Comparison of ENCODE assay signal across 13 cellular contexts in the genomic region with DNA sequence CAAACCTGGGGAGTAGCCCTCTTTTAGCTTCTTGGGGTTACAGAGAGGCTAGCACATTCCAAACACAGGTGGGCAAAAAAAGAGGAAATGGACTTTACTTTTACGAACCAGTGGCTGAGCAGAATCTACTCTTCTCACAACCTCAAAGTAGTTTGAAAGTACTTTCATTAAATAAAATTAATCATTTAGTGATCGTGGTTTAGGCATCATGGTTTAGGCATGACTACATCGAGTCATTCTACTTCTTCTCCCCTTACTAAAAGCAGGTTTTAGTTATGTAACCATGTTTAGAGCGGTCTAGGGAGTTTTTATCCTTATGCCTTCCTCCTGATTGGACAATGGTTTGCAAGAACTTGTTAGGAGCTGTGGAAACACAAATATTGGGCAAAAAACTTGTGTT. TPM values are rescaled to one million over a fixed set of nuclear protein-coding genes. Genes with fewer than 3 reads are reported as not detected.
DNase-seq lines count a peak whose midpoint lies in the region; ATAC-seq and TF ChIP-seq lines count a peak whose summit lies in the region.
"Had no signal": no experiment of that assay in that cellular context is flagged by ENCODE, and none has a peak within 500 bp of the region (broad histone marks: within the 10 kb centered on the region; RNA-seq: fewer than 3 reads in every experiment).

No MANE protein-coding gene starts in this region.

- intact Hi-C loops in stomach (cut with DNase I; ENCODE audit: low total_unique reads), result no loop called here
- intact Hi-C loops in activated T-helper 1 cell treated with anti-CD3 and anti-CD28 coated beads, Interleukin-12 subunit alpha, Interleukin-12 subunit beta, Interleukin-2, Interleukin-4 antibody, amounts not matched to agents 30 ng/mL and 10 ng/mL and 1 ng/mL, durations not matched to agents 14 hours and 24 hours and 36 hours (cut with micrococcal nuclease), result no loop called here

- H3K27ac ChIP-seq in stomach, result no peak overlapping the region

- no peaks in the 10 kb centered on the region for H3K36me3 Mint-ChIP-seq in activated T-cell treated with anti-CD3 and anti-CD28 coated beads, Interleukin-2, amount 50 U/mL, for 24 hours (ENCODE audit: low read depth)
- peaks cover 1% of the 10 kb centered on the region for H3K36me3 Mint-ChIP-seq in activated T-helper 1 cell treated with anti-CD3 and anti-CD28 coated beads, Interleukin-12 subunit alpha, Interleukin-12 subunit beta, Interleukin-2, Interleukin-4 antibody, amounts not matched to agents 30 ng/mL and 10 ng/mL and 1 ng/mL, durations not matched to agents 14 hours and 24 hours and 36 hours (ENCODE audit: low read depth)
- H3K36me3 Mint-ChIP-seq: activated CD4-positive, alpha-beta memory T cell treated with anti-CD3 and anti-CD28 coated beads for 36 hours had no signal

- no peak overlapping the region for H3K4me3 Mint-ChIP-seq in activated T-cell treated with anti-CD3 and anti-CD28 coated beads, Interleukin-2, amount 50 U/mL, for 24 hours
- no peak overlapping the region for H3K4me3 Mint-ChIP-seq in activated T-helper 1 cell treated with anti-CD3 and anti-CD28 coated beads, Interleukin-12 subunit alpha, Interleukin-12 subunit beta, Interleukin-2, Interleukin-4 antibody, amounts not matched to agents 30 ng/mL and 10 ng/mL and 1 ng/mL, durations not matched to agents 14 hours and 24 hours and 36 hours
- H3K4me3 Mint-ChIP-seq: activated CD4-positive, alpha-beta memory T cell treated with anti-CD3 and anti-CD28 coated beads for 36 hours had no signal

- H3K9me3 ChIP-seq in stomach, result no peaks in the 10 kb centered on the region

- H3K4me3 ChIP-seq in H7 (ENCODE audit: insufficient read depth, low read depth, low read length) (no peak overlapping the region), stomach (no peak overlapping the region)

- ATAC-seq in GM21381 (IDR thresholded peaks at IDR 0.05; ENCODE audit: unreplicated experiment), result peak; percentile 48

- no peak for TF ChIP-seq POLR2A in stomach (IDR thresholded peaks at IDR 0.05)

- no peaks in the 10 kb centered on the region for H3K36me3 ChIP-seq in H7 (replicated peaks; ENCODE audit: control insufficient read depth, insufficient read depth, low read length)
- no peaks in the 10 kb centered on the region for H3K36me3 ChIP-seq in stomach

- WGBS in stomach, 5 donors, result 63 to 72% (median 67%) methylated on average over 4 of the region's 4 CpGs

- H3K27me3 ChIP-seq in H7 (ENCODE audit: control insufficient read depth, insufficient read depth, low read length) (peaks cover 51% of the 10 kb centered on the region), stomach (peaks cover 21 to 73% (median 47%) of the 10 kb centered on the region in 3 donors)

- H3K9me3 Mint-ChIP-seq in activated T-cell treated with anti-CD3 and anti-CD28 coated beads, Interleukin-2, amount 50 U/mL, for 24 hours, result no peaks in the 10 kb centered on the region
- H3K9me3 Mint-ChIP-seq in activated T-helper 1 cell treated with anti-CD3 and anti-CD28 coated beads, Interleukin-12 subunit alpha, Interleukin-12 subunit beta, Interleukin-2, Interleukin-4 antibody, amounts not matched to agents 30 ng/mL and 10 ng/mL and 1 ng/mL, durations not matched to agents 14 hours and 24 hours and 36 hours, result no peaks in the 10 kb centered on the region
- H3K9me3 Mint-ChIP-seq: activated CD4-positive, alpha-beta memory T cell treated with anti-CD3 and anti-CD28 coated beads for 36 hours; activated T-helper 2 cell treated with anti-CD3 and anti-CD28 coated beads, Interferon-gamma antibody, Interleukin-2, Interleukin-4, amounts not matched to agents 10 μg/mL and 5 μg/mL and 100 μg/mL, durations not matched to agents 14 hours and 24 hours and 36 hours had no signal

- H3K4me1 Mint-ChIP-seq in activated T-cell treated with anti-CD3 and anti-CD28 coated beads, Interleukin-2, amount 50 U/mL, for 24 hours (ENCODE audit: low read depth), result peaks cover 22% of the 10 kb centered on the region
- H3K4me1 Mint-ChIP-seq in activated T-helper 1 cell treated with anti-CD3 and anti-CD28 coated beads, Interleukin-12 subunit alpha, Interleukin-12 subunit beta, Interleukin-2, Interleukin-4 antibody, amounts not matched to agents 30 ng/mL and 10 ng/mL and 1 ng/mL, durations not matched to agents 14 hours and 24 hours and 36 hours (ENCODE audit: low read depth), result peaks cover 7% of the 10 kb centered on the region

- no peak overlapping the region for H3K27ac Mint-ChIP-seq in activated T-cell treated with anti-CD3 and anti-CD28 coated beads, Interleukin-2, amount 50 U/mL, for 24 hours
- H3K27ac Mint-ChIP-seq in activated T-helper 1 cell treated with anti-CD3 and anti-CD28 coated beads, Interleukin-12 subunit alpha, Interleukin-12 subunit beta, Interleukin-2, Interleukin-4 antibody, amounts not matched to agents 30 ng/mL and 10 ng/mL and 1 ng/mL, durations not matched to agents 14 hours and 24 hours and 36 hours, result no peak overlapping the region
- H3K27ac Mint-ChIP-seq: activated CD4-positive, alpha-beta memory T cell treated with anti-CD3 and anti-CD28 coated beads for 36 hours; activated T-helper 2 cell treated with anti-CD3 and anti-CD28 coated beads, Interferon-gamma antibody, Interleukin-2, Interleukin-4, amounts not matched to agents 10 μg/mL and 5 μg/mL and 100 μg/mL, durations not matched to agents 14 hours and 24 hours and 36 hours had no signal

- peaks cover 76% of the 10 kb centered on the region for H3K27me3 Mint-ChIP-seq in activated T-cell treated with anti-CD3 and anti-CD28 coated beads, Interleukin-2, amount 50 U/mL, for 24 hours
- H3K27me3 Mint-ChIP-seq in activated T-helper 1 cell treated with anti-CD3 and anti-CD28 coated beads, Interleukin-12 subunit alpha, Interleukin-12 subunit beta, Interleukin-2, Interleukin-4 antibody, amounts not matched to agents 30 ng/mL and 10 ng/mL and 1 ng/mL, durations not matched to agents 14 hours and 24 hours and 36 hours (ENCODE audit: insufficient read depth), result peaks cover 60% of the 10 kb centered on the region

- in situ Hi-C loops in Caki2 (cut with HindIII; ENCODE audit: low pct_unique_long_range_greater_than_20kb, low sequenced_read_pairs), result no loop called here

- H3K4me1 ChIP-seq in stomach, result peaks cover 26 to 36% (median 28%) of the 10 kb centered on the region in 4 donors

- DNase-seq in Caki2 (ENCODE audit: low read depth) (peak; percentile 46), LHCN-M2 (ENCODE audit: low read depth) (peak; percentile 42), glomerular visceral epithelial cell (ENCODE audit: extremely low spot score) (peak; percentile 83), H7 (no peak), stomach (no peak)
- no peak for DNase-seq in activated T-cell treated with anti-CD3 and anti-CD28 coated beads, Interleukin-2, amount 50 U/mL, for 24 hours
- no peak for DNase-seq in activated T-helper 1 cell treated with anti-CD3 and anti-CD28 coated beads, Interleukin-12 subunit alpha, Interleukin-12 subunit beta, Interleukin-2, Interleukin-4 antibody, amounts not matched to agents 30 ng/mL and 10 ng/mL and 1 ng/mL, durations not matched to agents 14 hours and 24 hours and 36 hours (ENCODE audit: low spot score)
- DNase-seq: activated CD4-positive, alpha-beta memory T cell treated with anti-CD3 and anti-CD28 coated beads for 36 hours; DMS 273 treated with DMSO at 0.1 percent for 48 hours; MM.1S; NK-92 treated with Interleukin-12 subunit alpha and Interleukin-12 subunit beta, amount 100 ng/mL, for 24 hours had no signal

- TF ChIP-seq EP300 in stomach (IDR thresholded peaks at IDR 0.05), result no peak

- TF ChIP-seq CTCF in stomach (IDR thresholded peaks at IDR 0.05), result no peak

RNA-seq across cellular contexts. Expression of a gene that starts 2.5 kb away (rescaled TPM):
- total RNA-seq in Caki2 (2014; rRNA removed; shearing (Covaris generic); ENCODE audit: low replicate concordance), result not detected in 2 replicates
- total RNA-seq in LHCN-M2 (2014; rRNA removed) (123 and 138 TPM in 2 replicates), stomach (10 to 100 TPM in 3 of 5 donors, 1 to 10 TPM in 2; 5.3 to 50.0 (median 13.0) TPM)
- 829 TPM for polyA plus RNA-seq in LHCN-M2 (2012)
- 0.38 and 2.0 TPM in 2 replicates for total RNA-seq in H7 (2014; rRNA removed; shearing (Covaris generic))
- 10 to 100 TPM in 2 of 3 donors, 1 to 10 TPM in 1; 4.0 to 22.2 (median 14.6) TPM for polyA plus RNA-seq in stomach
- total RNA-seq in activated T-helper 1 cell treated with anti-CD3 and anti-CD28 coated beads, Interleukin-12 subunit alpha, Interleukin-12 subunit beta, Interleukin-2, Interleukin-4 antibody, amounts not matched to agents 30 ng/mL and 10 ng/mL and 1 ng/mL, durations not matched to agents 14 hours and 24 hours and 36 hours, result not detected in 2 replicates
- total RNA-seq: activated CD4-positive, alpha-beta memory T cell treated with anti-CD3 and anti-CD28 coated beads for 36 hours; activated T-helper 2 cell treated with anti-CD3 and anti-CD28 coated beads, Interferon-gamma antibody, Interleukin-2, Interleukin-4, amounts not matched to agents 10 μg/mL and 5 μg/mL and 100 μg/mL, durations not matched to agents 14 hours and 24 hours and 36 hours had no signal

Comparison
In these comparisons a context has a peak if more than half of its experiments do, and no peak if none do; other contexts are left out.
1. DNase-seq: peak in Caki2 (single experiment), LHCN-M2 (single experiment) and glomerular visceral epithelial cell (single experiment); none in H7 (single experiment), activated T-cell treated with anti-CD3 and anti-CD28 coated beads, Interleukin-2, amount 50 U/mL, for 24 hours (single experiment), stomach (single experiment) and activated T-helper 1 cell treated with anti-CD3 and anti-CD28 coated beads, Interleukin-12 subunit alpha, Interleukin-12 subunit beta, Interleukin-2, Interleukin-4 antibody, amounts not matched to agents 30 ng/mL and 10 ng/mL and 1 ng/mL, durations not matched to agents 14 hours and 24 hours and 36 hours (single experiment).